In the genomic region with DNA sequence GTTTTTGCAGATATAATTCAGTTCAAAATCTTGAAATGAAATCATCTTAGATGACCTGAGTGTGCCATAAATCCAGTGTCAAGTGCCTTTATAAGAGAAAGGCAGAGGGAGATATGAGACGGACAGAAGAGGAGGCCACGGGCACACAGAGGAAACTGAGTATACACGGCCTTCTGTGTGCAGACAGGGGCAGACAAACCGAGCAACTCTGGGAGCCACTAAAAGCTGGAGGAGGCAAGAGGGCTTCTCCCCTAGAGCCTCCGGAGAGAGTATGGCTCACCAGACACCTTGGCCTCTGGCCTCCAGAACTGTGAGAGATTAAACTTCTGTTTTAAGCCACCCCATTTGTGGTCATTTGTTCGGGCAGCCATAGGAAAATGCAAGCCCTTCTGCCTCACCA, we compare ENCODE assay signal across 1 cellular context.
TF ChIP-seq lines count a peak whose summit lies in the region.

No MANE protein-coding gene starts in this region.

TF ChIP-seq in endothelial cell of umbilical vein, 7 proteins besides CTCF, POLR2A, EP300 and RAD21:
- TF ChIP-seq, protein P1, sequence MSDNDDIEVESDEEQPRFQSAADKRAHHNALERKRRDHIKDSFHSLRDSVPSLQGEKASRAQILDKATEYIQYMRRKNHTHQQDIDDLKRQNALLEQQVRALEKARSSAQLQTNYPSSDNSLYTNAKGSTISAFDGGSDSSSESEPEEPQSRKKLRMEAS (IDR thresholded peaks at IDR 0.05; ENCODE audit: insufficient read depth, insufficient read length), result no peak
- TF ChIP-seq EZH2 (IDR thresholded peaks at IDR 0.05; ENCODE audit: borderline replicate concordance, low read depth, low read length, severe bottlenecking) (no peak), FOS (IDR thresholded peaks at IDR 0.05; ENCODE audit: borderline replicate concordance, insufficient read depth, low read length) (no peak)
